8 cellular contexts compared by ENCODE assay signal in the genomic region with DNA sequence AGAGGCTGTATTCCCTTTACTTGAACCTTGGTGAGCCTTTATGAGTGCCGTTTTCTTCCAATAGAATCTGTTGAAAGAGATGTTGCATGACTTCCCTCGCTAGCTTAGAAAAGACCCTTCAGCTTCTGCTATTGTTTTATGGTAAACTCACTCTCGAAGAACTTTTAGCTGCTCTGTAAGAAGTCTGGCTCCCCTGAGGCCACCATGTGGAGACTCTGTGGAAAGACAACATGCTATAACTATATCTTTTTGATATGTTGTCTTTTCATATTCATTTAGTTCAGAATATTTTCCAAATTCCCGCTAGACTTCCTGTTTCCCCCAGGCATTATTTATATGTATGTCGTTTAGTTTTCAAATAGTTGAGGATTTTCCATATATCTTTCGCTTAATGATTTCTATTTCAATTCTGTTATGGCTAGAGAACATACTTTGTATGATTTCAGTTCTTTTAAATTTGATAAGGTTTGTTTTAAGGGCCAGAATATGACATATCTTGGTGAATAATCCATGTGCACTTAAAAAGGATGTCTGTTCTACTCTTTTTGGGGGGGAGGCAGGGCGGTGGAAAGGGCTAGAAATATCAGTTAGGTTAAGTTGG.
A peak's percentile ranks its signal among the peaks of the same experiment; 100 is the strongest.
DNase-seq lines count a peak whose midpoint lies in the region; ATAC-seq, FAIRE-seq and TF ChIP-seq lines count a peak whose summit lies in the region.

No MANE protein-coding gene starts in this region.

- peaks cover 4% of the 10 kb centered on the region for H3K36me3 Mint-ChIP-seq in activated naive CD4-positive, alpha-beta T cell treated with anti-CD3 and anti-CD28 coated beads, Interleukin-2, amount 50 U/mL, for 24 hours
- H3K36me3 Mint-ChIP-seq in stimulated activated naive B cell treated with anti-CD40 and anti-IgM and Interleukin-4, amounts not matched to agents 10 μg/mL and 1 μg/mL and 100 μg/mL, for 72 hours = peaks cover 9 to 16% of the 10 kb centered on the region in 2 donors

- peak overlapping the region; percentile 70 for H3K27ac Mint-ChIP-seq in activated naive CD4-positive, alpha-beta T cell treated with anti-CD3 and anti-CD28 coated beads, Interleukin-2, amount 50 U/mL, for 24 hours
- H3K27ac Mint-ChIP-seq in stimulated activated naive B cell treated with anti-CD40 and anti-IgM and Interleukin-4, amounts not matched to agents 10 μg/mL and 1 μg/mL and 100 μg/mL, for 72 hours = no peak overlapping the region

- no peak for TF ChIP-seq EP300 in A549 (IDR thresholded peaks at IDR 0.05)

- H3K4me3 Mint-ChIP-seq in activated naive CD4-positive, alpha-beta T cell treated with anti-CD3 and anti-CD28 coated beads, Interleukin-2, amount 50 U/mL, for 24 hours = peak overlapping the region; percentile 36
- H3K4me3 Mint-ChIP-seq in stimulated activated naive B cell treated with anti-CD40 and anti-IgM and Interleukin-4, amounts not matched to agents 10 μg/mL and 1 μg/mL and 100 μg/mL, for 72 hours = no peak overlapping the region

- DNase-seq in A549 (ENCODE audit: low read depth in 1 of 2, low spot score in 1 of 2) (peak; percentile 31 to 53), G401 (ENCODE audit: low spot score) (peak; percentile 46), NCI-H2196 treated with DMSO at 0.1 percent for 48 hours (lab: John Stamatoyannopoulos, UW; ENCODE audit: unreplicated experiment) (peak; percentile 8), right cardiac atrium (peak in 2 of 3 donors; percentile 25 to 59), NCI-H1436 (lab: John Stamatoyannopoulos, UW) (no peak)
- no peak for DNase-seq in stimulated activated naive B cell treated with anti-CD40 and anti-IgM and Interleukin-4, amounts not matched to agents 10 μg/mL and 1 μg/mL and 100 μg/mL, for 72 hours

- H3K4me1 Mint-ChIP-seq in activated naive CD4-positive, alpha-beta T cell treated with anti-CD3 and anti-CD28 coated beads, Interleukin-2, amount 50 U/mL, for 24 hours = peaks cover 73% of the 10 kb centered on the region
- H3K4me1 Mint-ChIP-seq in stimulated activated naive B cell treated with anti-CD40 and anti-IgM and Interleukin-4, amounts not matched to agents 10 μg/mL and 1 μg/mL and 100 μg/mL, for 72 hours = peaks cover 6 to 11% of the 10 kb centered on the region in 2 donors

- peak; percentile 63 to 68; a peak in 4 of 5 replicates for TF ChIP-seq RAD21 in A549 (conservative IDR thresholded peaks at IDR 0.05 in 1 of 2, IDR thresholded peaks at IDR 0.05 in 1 of 2)

- ATAC-seq in A549 (peak; percentile 77 to 83; a peak in 5 of 6 replicates), right cardiac atrium (peak; percentile 68 to 71), HG02981 (IDR thresholded peaks at IDR 0.05; ENCODE audit: unreplicated experiment) (no peak)
- peak; percentile 59 to 60 for ATAC-seq in stimulated activated naive B cell treated with anti-CD40 and anti-IgM and Interleukin-4, amounts not matched to agents 10 μg/mL and 1 μg/mL and 100 μg/mL, for 72 hours (replicated peaks)

- no peaks in the 10 kb centered on the region for H3K27me3 ChIP-seq in right cardiac atrium (ENCODE audit: control insufficient read depth, insufficient read depth)

- H3K27ac ChIP-seq in A549 (no peak overlapping the region), right cardiac atrium (ENCODE audit: low read length) (no peak overlapping the region)

- in situ Hi-C loops in G401 (cut with HindIII; ENCODE audit: low sequenced_read_pairs) = no loop called here

- H3K4me2 ChIP-seq in A549 = no peak overlapping the region

- no peak for FAIRE-seq in A549 (lab: Jason Lieb, UNC)

- peak; percentile 63 for TF ChIP-seq CTCF in A549 (IDR thresholded peaks at IDR 0.05)

- CTCF ChIA-PET in A549 (lab: Yijun Ruan, JAX) = interaction anchor here (0.6 to 4.8 kb wide), 18 partner anchors 9 to 132 kb away, joined by 3 to 35 read pairs (median 4); no protein-coding TSS in a partner anchor

- 25% methylated on average over 7 of the region's 7 CpGs for WGBS in A549 (ENCODE audit: missing lambda C conversion rate)
- WGBS in right cardiac atrium = 38% methylated on average over 7 of the region's 7 CpGs

- H3K9me3 ChIP-seq in A549 = no peaks in the 10 kb centered on the region
- H3K9me3 ChIP-seq in right cardiac atrium (ENCODE audit: control insufficient read depth, low read length) = no peaks in the 10 kb centered on the region

- intact Hi-C loops in right cardiac atrium (cut with DNase I) = loop anchor here in 3 of 4 donors (5.0 to 10.0 kb wide), 3 partner anchors 67 to 72 kb away; partner anchors contain the start of gene PTPN4 (in 2 of the 3)

- TF ChIP-seq POLR2A in A549 (IDR thresholded peaks at IDR 0.05; ENCODE audit: low read length) = no peak

- H3K27me3 Mint-ChIP-seq in activated naive CD4-positive, alpha-beta T cell treated with anti-CD3 and anti-CD28 coated beads, Interleukin-2, amount 50 U/mL, for 24 hours = no peaks in the 10 kb centered on the region
- no peaks in the 10 kb centered on the region for H3K27me3 Mint-ChIP-seq in stimulated activated naive B cell treated with anti-CD40 and anti-IgM and Interleukin-4, amounts not matched to agents 10 μg/mL and 1 μg/mL and 100 μg/mL, for 72 hours

- POLR2A ChIA-PET in A549 (lab: Yijun Ruan, JAX) = interaction anchor here (0.8 kb wide), 1 partner anchor 64 kb away, joined by 4 read pairs; the partner anchor contains the start of gene PTPN4

- no peak overlapping the region for H3K4me3 ChIP-seq in A549
- no peak overlapping the region for H3K4me3 ChIP-seq in right cardiac atrium (ENCODE audit: low read length)

- H3K4me1 ChIP-seq in A549 = peaks cover 24% of the 10 kb centered on the region
- H3K4me1 ChIP-seq in right cardiac atrium (ENCODE audit: control insufficient read depth, insufficient read depth, low read length) = peaks cover 2% of the 10 kb centered on the region

- no peaks in the 10 kb centered on the region for H3K9me3 Mint-ChIP-seq in activated naive CD4-positive, alpha-beta T cell treated with anti-CD3 and anti-CD28 coated beads, Interleukin-2, amount 50 U/mL, for 24 hours
- peaks cover 0 to 1% of the 10 kb centered on the region in 2 donors for H3K9me3 Mint-ChIP-seq in stimulated activated naive B cell treated with anti-CD40 and anti-IgM and Interleukin-4, amounts not matched to agents 10 μg/mL and 1 μg/mL and 100 μg/mL, for 72 hours

TF ChIP-seq in A549, 52 proteins besides CTCF, POLR2A, EP300 and RAD21:
- TF ChIP-seq RFX5 (IDR thresholded peaks at IDR 0.05) (no peak), BCL3 (IDR thresholded peaks at IDR 0.05) (no peak), HOXB5 (CRISPR knock-in tag; IDR thresholded peaks at IDR 0.05) (no peak), FOSB (CRISPR knock-in tag; IDR thresholded peaks at IDR 0.05) (no peak), FOXS1 (CRISPR knock-in tag; IDR thresholded peaks at IDR 0.05) (no peak), SMC3 (IDR thresholded peaks at IDR 0.05) (peak; percentile 87), ZFP36 (IDR thresholded peaks at IDR 0.05; ENCODE audit: borderline replicate concordance, partially characterized antibody) (no peak), HOXA7 (CRISPR knock-in tag; IDR thresholded peaks at IDR 0.05) (no peak)

Comparison
In these comparisons a context has a peak if more than half of its experiments do, and no peak if none do; other contexts are left out.
1. DNase-seq: peak in A549 (2 of 2), G401 (single experiment), NCI-H2196 treated with DMSO at 0.1 percent for 48 hours (single experiment) and right cardiac atrium (2 of 3); none in stimulated activated naive B cell treated with anti-CD40 and anti-IgM and Interleukin-4, amounts not matched to agents 10 μg/mL and 1 μg/mL and 100 μg/mL, for 72 hours (single experiment) and NCI-H1436 (single experiment).